11 cellular contexts compared by ENCODE assay signal in the genomic region with DNA sequence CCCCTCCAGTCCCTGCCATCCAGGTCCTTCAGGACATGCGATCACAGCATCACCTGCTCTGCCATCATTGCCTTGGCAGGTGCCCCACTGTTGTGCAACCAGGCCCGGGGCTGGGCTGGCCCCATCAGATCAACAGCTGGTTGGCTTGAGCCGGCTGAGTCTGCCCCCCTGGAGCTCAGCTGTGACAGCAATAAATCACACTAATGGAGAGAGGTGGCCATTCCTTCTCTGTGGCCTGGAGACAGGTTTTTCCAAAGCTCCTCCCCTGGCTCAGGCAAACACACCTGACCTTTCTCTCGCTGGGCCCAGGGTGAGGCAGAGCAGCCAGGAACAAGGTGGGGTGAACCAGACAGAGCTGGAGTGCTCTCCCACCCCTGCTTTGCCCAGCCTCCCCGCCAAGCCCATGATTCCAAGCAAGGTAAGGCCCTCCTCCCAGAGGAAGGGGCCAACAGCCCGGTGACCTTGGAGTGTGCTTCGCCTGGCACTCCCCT. TPM values are rescaled to one million over a fixed set of nuclear protein-coding genes. Genes with fewer than 3 reads are reported as not detected.
DNase-seq lines count a peak whose midpoint lies in the region; ATAC-seq, FAIRE-seq and TF ChIP-seq lines count a peak whose summit lies in the region.
"Had no signal": no experiment of that assay in that cellular context is flagged by ENCODE, and none has a peak within 500 bp of the region (broad histone marks: within the 10 kb centered on the region; RNA-seq: fewer than 3 reads in every experiment).

No MANE protein-coding gene starts in this region.

- no peak for FAIRE-seq in pancreas (lab: Jason Lieb, UNC)

- H3K9me3 ChIP-seq in pancreas: no peaks in the 10 kb centered on the region

- H3K27me3 Mint-ChIP-seq in GM23338 (ENCODE audit: insufficient read depth, low read depth, poor library complexity) (peaks cover 9% of the 10 kb centered on the region), osteocyte (ENCODE audit: unreplicated experiment) (peaks cover 22% of the 10 kb centered on the region)
- H3K27me3 Mint-ChIP-seq in stimulated activated naive B cell treated with anti-CD40 and anti-IgM and Interleukin-4, amounts not matched to agents 10 μg/mL and 1 μg/mL and 100 μg/mL, for 72 hours: peaks cover 15 to 27% of the 10 kb centered on the region in 2 donors

- H3K27me3 ChIP-seq in GM23338 (ENCODE audit: insufficient read depth) (no peaks in the 10 kb centered on the region), pancreas (no peaks in the 10 kb centered on the region)

- no peak overlapping the region for H2AFZ ChIP-seq in GM23338

- H3K9me2 ChIP-seq in GM23338 (ENCODE audit: insufficient read depth): no peaks in the 10 kb centered on the region

- H3K9me3 Mint-ChIP-seq in GM23338 (no peaks in the 10 kb centered on the region), osteocyte (ENCODE audit: unreplicated experiment) (no peaks in the 10 kb centered on the region)
- no peaks in the 10 kb centered on the region for H3K9me3 Mint-ChIP-seq in stimulated activated naive B cell treated with anti-CD40 and anti-IgM and Interleukin-4, amounts not matched to agents 10 μg/mL and 1 μg/mL and 100 μg/mL, for 72 hours
- H3K9me3 Mint-ChIP-seq: naive thymus-derived CD4-positive, alpha-beta T cell had no signal

- H3K36me3 ChIP-seq in GM23338 (ENCODE audit: insufficient read depth) (no peaks in the 10 kb centered on the region), pancreas (no peaks in the 10 kb centered on the region)

- H3K27ac Mint-ChIP-seq in GM23338 (peak overlapping the region; percentile 12; the same call in 1 of the 2 replicates), osteocyte (ENCODE audit: unreplicated experiment) (no peak overlapping the region)
- H3K27ac Mint-ChIP-seq in stimulated activated naive B cell treated with anti-CD40 and anti-IgM and Interleukin-4, amounts not matched to agents 10 μg/mL and 1 μg/mL and 100 μg/mL, for 72 hours: no peak overlapping the region

- H3K4me3 Mint-ChIP-seq in GM23338 (no peak overlapping the region), osteocyte (ENCODE audit: unreplicated experiment) (no peak overlapping the region)
- no peak overlapping the region for H3K4me3 Mint-ChIP-seq in stimulated activated naive B cell treated with anti-CD40 and anti-IgM and Interleukin-4, amounts not matched to agents 10 μg/mL and 1 μg/mL and 100 μg/mL, for 72 hours
- H3K4me3 Mint-ChIP-seq: naive thymus-derived CD4-positive, alpha-beta T cell had no signal

- no peaks in the 10 kb centered on the region for H3K79me2 ChIP-seq in GM23338 (replicated peaks; ENCODE audit: insufficient read depth)

- no peaks in the 10 kb centered on the region for H4K20me1 ChIP-seq in GM23338 (replicated peaks; ENCODE audit: insufficient read depth)

- no peak overlapping the region for H3K4me3 ChIP-seq in GM23338
- no peak overlapping the region for H3K4me3 ChIP-seq in coronary artery
- peak overlapping the region in 1 of 4 donors; percentile 15 for H3K4me3 ChIP-seq in pancreas

- no peaks in the 10 kb centered on the region for H3K4me1 ChIP-seq in GM23338 (ENCODE audit: insufficient read depth)
- H3K4me1 ChIP-seq in pancreas: peaks cover 12 to 25% (median 15%) of the 10 kb centered on the region in 3 donors

- intact Hi-C loops in pancreas (cut with DNase I): no loop called here

- no peak overlapping the region for H3K27ac ChIP-seq in GM23338 (ENCODE audit: low read depth)
- no peak overlapping the region for H3K27ac ChIP-seq in coronary artery
- peak overlapping the region; percentile 70 to 89 (median 82) for H3K27ac ChIP-seq in pancreas

- H3K4me1 Mint-ChIP-seq in GM23338: peaks cover 26% of the 10 kb centered on the region
- H3K4me1 Mint-ChIP-seq in stimulated activated naive B cell treated with anti-CD40 and anti-IgM and Interleukin-4, amounts not matched to agents 10 μg/mL and 1 μg/mL and 100 μg/mL, for 72 hours: peaks cover 35 to 47% of the 10 kb centered on the region in 2 donors
- peaks cover 2% of the 10 kb centered on the region for H3K4me1 Mint-ChIP-seq in osteocyte (ENCODE audit: unreplicated experiment)

- no peak for ATAC-seq in GM23338
- ATAC-seq in pancreas: peak; percentile 85 to 92 (median 90)
- no peak for ATAC-seq in GM21786 (IDR thresholded peaks at IDR 0.05; ENCODE audit: unreplicated experiment)
- no peak for ATAC-seq in stimulated activated naive B cell treated with anti-CD40 and anti-IgM and Interleukin-4, amounts not matched to agents 10 μg/mL and 1 μg/mL and 100 μg/mL, for 72 hours (replicated peaks)
- ATAC-seq: naive thymus-derived CD4-positive, alpha-beta T cell had no signal

- H3K4me2 ChIP-seq in GM23338: no peak overlapping the region

- DNase-seq in GM23338 (ENCODE audit: low spot score) (no peak), NCI-H2029 (lab: John Stamatoyannopoulos, UW) (peak; percentile 99), coronary artery (ENCODE audit: low spot score) (peak; percentile 66), pancreas (peak; percentile 88 to 97 (median 94)), T1000 (lab: John Stamatoyannopoulos, UW) (no peak), osteocyte (ENCODE audit: extremely low spot score, unreplicated experiment) (no peak)
- no peak for DNase-seq in stimulated activated naive B cell treated with anti-CD40 and anti-IgM and Interleukin-4, amounts not matched to agents 10 μg/mL and 1 μg/mL and 100 μg/mL, for 72 hours

- TF ChIP-seq CTCF in GM23338 (conservative IDR thresholded peaks at IDR 0.05; ENCODE audit: low read depth in 2 of 2): no peak
- no peak for TF ChIP-seq CTCF in coronary artery (IDR thresholded peaks at IDR 0.05)
- TF ChIP-seq CTCF in pancreas (IDR thresholded peaks at IDR 0.05): no peak
- no peak for TF ChIP-seq CTCF in osteocyte (IDR thresholded peaks at IDR 0.05)

- no peaks in the 10 kb centered on the region for H3F3A ChIP-seq in GM23338 (replicated peaks; ENCODE audit: low read depth)

- whole genome bisulfite sequencing in pancreas, 2 donors: 9 to 11% methylated on average over 7 of the region's 7 CpGs

- H3K36me3 Mint-ChIP-seq in GM23338 (ENCODE audit: low read depth) (no peaks in the 10 kb centered on the region), osteocyte (ENCODE audit: unreplicated experiment) (no peaks in the 10 kb centered on the region)
- no peaks in the 10 kb centered on the region for H3K36me3 Mint-ChIP-seq in stimulated activated naive B cell treated with anti-CD40 and anti-IgM and Interleukin-4, amounts not matched to agents 10 μg/mL and 1 μg/mL and 100 μg/mL, for 72 hours
- H3K36me3 Mint-ChIP-seq: naive thymus-derived CD4-positive, alpha-beta T cell had no signal

TF ChIP-seq in GM23338, 12 proteins besides CTCF, POLR2A, EP300 and RAD21 (continues in another document):
- TF ChIP-seq POLR2AphosphoS5 (IDR thresholded peaks at IDR 0.05; ENCODE audit: low read depth) (no peak), CREB1 (CRISPR knock-in tag; IDR thresholded peaks at IDR 0.05; ENCODE audit: low read depth) (no peak)

RNA-seq across cellular contexts. Expression of a gene that starts 8.9 kb away (rescaled TPM):
- total RNA-seq in GM23338 (2014; rRNA removed; shearing (Covaris generic)): 0.12 and 0.59 TPM in 2 replicates
- polyA plus RNA-seq in GM23338 (2016; fragmentation: Nextera tagmentation; extraction: Ambion mirVana): 0.12 and 1.4 TPM in 2 replicates
- total RNA-seq in pancreas: 100 to 1,000 TPM; 220 to 395 (median 314) TPM
- polyA plus RNA-seq in pancreas: 1,000 to 10,000 TPM; 1,418 to 2,509 TPM
- 0.91 TPM in 1 of 2 replicates, not detected in the other for total RNA-seq in osteocyte
- total RNA-seq: SK-MEL-5 had no signal

RNA-seq across cellular contexts. Expression of a gene that starts 36.4 kb away (rescaled TPM):
- total RNA-seq in GM23338 (2014; rRNA removed; shearing (Covaris generic)): 0.17 and 0.19 TPM in 2 replicates
- polyA plus RNA-seq in GM23338 (2016; fragmentation: Nextera tagmentation; extraction: Ambion mirVana): 0.28 TPM in 1 of 2 replicates, not detected in the other
- 1 to 10 TPM in 5 of 6 donors, under 1 TPM in 1; 0.69 to 2.7 (median 1.8) TPM for total RNA-seq in pancreas
- 1 to 10 TPM; 1.7 to 1.9 TPM for polyA plus RNA-seq in pancreas
- total RNA-seq in osteocyte: not detected in 2 replicates
- total RNA-seq: fibroblast of lung, SK-MEL-5 had no signal
- polyA plus RNA-seq: fibroblast of lung; naive thymus-derived CD4-positive, alpha-beta T cell had no signal

RNA-seq across cellular contexts. Expression of a gene that starts 43.0 kb away (rescaled TPM):
- 25.6 and 30.7 TPM in 2 replicates for total RNA-seq in GM23338 (2014; rRNA removed; shearing (Covaris generic))
- polyA plus RNA-seq in GM23338 (2016; fragmentation: Nextera tagmentation; extraction: Ambion mirVana) (21.8 and 26.2 TPM in 2 replicates), pancreas (10 to 100 TPM; 14.3 to 48.0 TPM)
- total RNA-seq in pancreas (10 to 100 TPM in 1 of 6 donors, 1 to 10 TPM in 5; 2.7 to 17.2 (median 6.5) TPM), osteocyte (0.99 and 1.7 TPM in 2 replicates)
- polyA plus RNA-seq: naive thymus-derived CD4-positive, alpha-beta T cell had no signal

Comparison
In these comparisons a context has a peak if more than half of its experiments do, and no peak if none do; other contexts are left out.
1. ATAC-seq: peak in pancreas (4 of 4); none in GM23338 (single experiment), GM21786 (single experiment) and stimulated activated naive B cell treated with anti-CD40 and anti-IgM and Interleukin-4, amounts not matched to agents 10 μg/mL and 1 μg/mL and 100 μg/mL, for 72 hours (0 of 2).
2. DNase-seq: peak in NCI-H2029 (single experiment), coronary artery (single experiment) and pancreas (6 of 6); none in GM23338 (single experiment), T1000 (single experiment), stimulated activated naive B cell treated with anti-CD40 and anti-IgM and Interleukin-4, amounts not matched to agents 10 μg/mL and 1 μg/mL and 100 μg/mL, for 72 hours (single experiment) and osteocyte (single experiment).
3. H3K27ac ChIP-seq: peak in pancreas (4 of 4); none in GM23338 (single experiment) and coronary artery (0 of 2).
4. RNA of a gene that starts 8.9 kb away (total RNA-seq): 220 to 395 TPM in pancreas; 0.12 to 0.59 TPM in GM23338 and 0.91 TPM in osteocyte; every median in the first group is over 100 times any median in the second.